15 cellular contexts compared by ENCODE assay signal in the genomic region with DNA sequence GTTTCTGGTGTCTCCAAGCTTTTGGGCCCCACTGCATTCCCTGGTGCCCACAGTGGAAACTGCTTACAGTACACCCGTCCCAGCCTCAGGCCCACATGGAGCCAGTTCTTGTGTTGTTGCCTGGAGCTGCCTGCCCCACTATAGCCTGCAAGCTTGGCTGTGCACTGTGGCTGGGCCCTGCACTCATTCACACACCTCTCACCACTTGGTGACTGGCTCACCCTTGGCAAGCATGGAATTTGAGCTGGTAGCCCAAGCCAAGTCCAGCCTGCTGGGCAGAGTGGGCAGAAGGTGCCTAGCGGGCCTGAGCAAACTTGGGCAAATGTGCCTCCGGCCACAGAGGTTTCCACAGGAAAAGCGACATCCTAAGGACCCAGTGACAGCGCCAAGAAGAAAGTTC.
"Had no signal": no experiment of that assay in that cellular context is flagged by ENCODE, and none has a peak within 500 bp of the region (broad histone marks: within the 10 kb centered on the region; RNA-seq: fewer than 3 reads in every experiment).

No MANE protein-coding gene starts in this region.

- H3K4me1 ChIP-seq: ascending aorta, breast epithelium, gastrocnemius medialis, heart right ventricle, lower lobe of right lung, suprapubic skin had no signal

- H3K36me3 ChIP-seq: ascending aorta, breast epithelium, gastrocnemius medialis, heart right ventricle, lower lobe of right lung, ovary, suprapubic skin had no signal

- H3K27ac ChIP-seq: ascending aorta, breast epithelium, dorsolateral prefrontal cortex, gastrocnemius medialis, heart right ventricle, lower lobe of right lung, ovary, suprapubic skin had no signal

- DNase-seq: activated CD4-positive, alpha-beta T cell treated with anti-CD3 and anti-CD28 coated beads for 1 hour; activated CD4-positive, alpha-beta T cell treated with anti-CD3 and anti-CD28 coated beads, Interleukin-2, amount 50 U/mL, for 4 hours; activated naive CD4-positive, alpha-beta T cell treated with anti-CD3 and anti-CD28 coated beads, Interleukin-2, amount 10 ng/mL, durations not matched to agents 7 days and 5 days; dorsolateral prefrontal cortex; erythroblast; gastrocnemius medialis; heart right ventricle; left cardiac atrium; lower lobe of right lung; ovary had no signal

- H3K4me3 ChIP-seq: ascending aorta, breast epithelium, dorsolateral prefrontal cortex, gastrocnemius medialis, heart right ventricle, lower lobe of right lung, ovary, suprapubic skin had no signal

- H3K27me3 ChIP-seq: ascending aorta, breast epithelium, dorsolateral prefrontal cortex, gastrocnemius medialis, heart right ventricle, ovary, suprapubic skin had no signal

- H3K9me3 ChIP-seq: ascending aorta, gastrocnemius medialis, suprapubic skin had no signal

- ATAC-seq: activated T-helper 17 cell treated with anti-CD3 and anti-CD28 coated beads, Interleukin-2, amount 50 U/mL, for 72 hours; gastrocnemius medialis; heart right ventricle; left cardiac atrium; sciatic nerve had no signal
